In genomic region chr6:33623895-33624381, GRCh38 we compare ENCODE assay signal across 12 cellular contexts. TPM values are rescaled to one million over a fixed set of nuclear protein-coding genes. Genes with fewer than 3 reads are reported as not detected.
DNase-seq lines count a peak whose midpoint lies in the region; ATAC-seq, FAIRE-seq and TF ChIP-seq lines count a peak whose summit lies in the region.
"Had no signal": no experiment of that assay in that cellular context is flagged by ENCODE, and none has a peak within 500 bp of the region (broad histone marks: within the 10 kb centered on the region; RNA-seq: fewer than 3 reads in every experiment).

No MANE protein-coding gene starts in this region.

- H3K27me3 Mint-ChIP-seq in MCF 10A (ENCODE audit: insufficient read depth, unreplicated experiment), result no peaks in the 10 kb centered on the region
- H3K27me3 Mint-ChIP-seq in WTC11 (ENCODE audit: low read depth), result peaks cover 7% of the 10 kb centered on the region

- POLR2A ChIA-PET in MCF 10A (lab: Yijun Ruan, JAX) (interaction anchor here (5.6 kb wide), 1 partner anchor 8 kb away, joined by 51 read pairs; no protein-coding TSS in a partner anchor), WTC11 (lab: Charles Lee) (no interaction called here)

- H3K4me3 Mint-ChIP-seq in MCF 10A (ENCODE audit: unreplicated experiment) (peak overlapping the region; percentile 86), WTC11 (peak overlapping the region; percentile 83)

- FAIRE-seq in kidney (lab: Jason Lieb, UNC), result no peak
- FAIRE-seq: D721Med had no signal

- peak overlapping the region; percentile 84 for H3K27ac Mint-ChIP-seq in MCF 10A (ENCODE audit: low read depth, unreplicated experiment)
- peak overlapping the region; percentile 63 for H3K27ac Mint-ChIP-seq in WTC11

- CTCF ChIA-PET in MCF 10A (lab: Yijun Ruan, JAX) (interaction anchor here (0.7 to 4.1 kb wide), 6 partner anchors 8 to 77 kb away, joined by 3 to 26 read pairs (median 11); no protein-coding TSS in a partner anchor), WTC11 (lab: Charles Lee) (interaction anchor here (1.8 to 5.4 kb wide), 3 partner anchors 9 to 34 kb away, joined by 7 to 62 read pairs (median 27); no protein-coding TSS in a partner anchor)

- TF ChIP-seq POLR2A in breast epithelium (IDR thresholded peaks at IDR 0.05), result no peak

- peaks cover 30% of the 10 kb centered on the region for H3K36me3 Mint-ChIP-seq in MCF 10A (ENCODE audit: insufficient read depth, unreplicated experiment)
- H3K36me3 Mint-ChIP-seq in WTC11, result no peaks in the 10 kb centered on the region; the same call in 1 of the 2 replicates

- H3K4me1 Mint-ChIP-seq in MCF 10A (ENCODE audit: insufficient read depth, unreplicated experiment), result peaks cover 53% of the 10 kb centered on the region
- peaks cover 59% of the 10 kb centered on the region for H3K4me1 Mint-ChIP-seq in WTC11

- H3K4me3 ChIP-seq in breast epithelium (no peak overlapping the region), kidney (ENCODE audit: low read length in 2 of 2) (no peak overlapping the region), upper lobe of right lung (peak overlapping the region; percentile 25)

- ATAC-seq in WTC11 (no peak), upper lobe of right lung (no peak), GM21390 (IDR thresholded peaks at IDR 0.05; ENCODE audit: unreplicated experiment) (no peak)

- DNase-seq in MCF 10A (ENCODE audit: unreplicated experiment), result no peak
- no peak for DNase-seq in breast epithelium (ENCODE audit: low spot score in 2 of 2)
- DNase-seq in WTC11 (ENCODE audit: low spot score), result no peak
- peak; percentile 6 for DNase-seq in kidney
- no peak for DNase-seq in upper lobe of right lung
- DNase-seq in SW 1271 (lab: John Stamatoyannopoulos, UW), result no peak
- no peak for DNase-seq in DMS79 (lab: John Stamatoyannopoulos, UW)
- DNase-seq: head of caudate nucleus, NCI-H446 had no signal

- H3K4me1 ChIP-seq in breast epithelium (no peaks in the 10 kb centered on the region), kidney (ENCODE audit: control insufficient read depth in 1 of 2, insufficient read depth in 1 of 2, low read depth in 1 of 2, low read length in 2 of 2) (peaks cover 2 to 12% of the 10 kb centered on the region in 2 donors), upper lobe of right lung (peaks cover 44% of the 10 kb centered on the region)

- BruUV-seq in MCF 10A (replicated peaks; lab: Mats Ljungman, UMichigan), result no TSS peak

- H3K9me3 Mint-ChIP-seq in MCF 10A (ENCODE audit: unreplicated experiment) (no peaks in the 10 kb centered on the region), WTC11 (no peaks in the 10 kb centered on the region)

- H3K36me3 ChIP-seq in breast epithelium (no peaks in the 10 kb centered on the region), kidney (ENCODE audit: control insufficient read depth in 1 of 2, insufficient read depth in 2 of 2, low read length in 2 of 2) (no peaks in the 10 kb centered on the region), upper lobe of right lung (peaks cover 8% of the 10 kb centered on the region)

- no peaks in the 10 kb centered on the region for H3K27me3 ChIP-seq in breast epithelium
- H3K27me3 ChIP-seq in upper lobe of right lung, result no peaks in the 10 kb centered on the region

- H3K9me3 ChIP-seq in breast epithelium (no peaks in the 10 kb centered on the region), kidney (ENCODE audit: control insufficient read depth in 1 of 2, low read length in 2 of 2) (no peaks in the 10 kb centered on the region), upper lobe of right lung (no peaks in the 10 kb centered on the region)

- H3K27ac ChIP-seq in breast epithelium, result no peak overlapping the region
- no peak overlapping the region for H3K27ac ChIP-seq in kidney (ENCODE audit: low read depth in 2 of 2, low read length in 2 of 2)
- peak overlapping the region; percentile 36 for H3K27ac ChIP-seq in upper lobe of right lung
- H3K27ac ChIP-seq: KMS-11 had no signal

- H3K9ac ChIP-seq in kidney (ENCODE audit: low read length in 2 of 2), result no peak overlapping the region
- H3K9ac ChIP-seq: KMS-11 had no signal

- intact Hi-C loops in MCF 10A (cut with micrococcal nuclease), result loop anchor here (2.0 kb wide), 1 partner anchor 49 kb away; no protein-coding TSS in a partner anchor
- intact Hi-C loops in breast epithelium (cut with DNase I; ENCODE audit: low total_unique reads), result no loop called here
- intact Hi-C loops in kidney (cut with DNase I), result no loop called here
- intact Hi-C loops in upper lobe of right lung (cut with DNase I), result no loop called here

- TF ChIP-seq CTCF in MCF 10A (IDR thresholded peaks at IDR 0.05; ENCODE audit: unreplicated experiment) (no peak), breast epithelium (IDR thresholded peaks at IDR 0.05) (no peak), WTC11 (IDR thresholded peaks at IDR 0.05) (no peak), kidney (IDR thresholded peaks at IDR 0.05; ENCODE audit: borderline replicate concordance, extremely low read depth, insufficient read depth) (no peak), upper lobe of right lung (IDR thresholded peaks at IDR 0.05) (no peak)

TF ChIP-seq in WTC11, 78 proteins besides CTCF, POLR2A, EP300 and RAD21:
- TF ChIP-seq ZNF396 (CRISPR knock-in tag; IDR thresholded peaks at IDR 0.05; ENCODE audit: borderline replicate concordance), result no peak
- no peak for TF ChIP-seq ZNF671 (CRISPR knock-in tag; IDR thresholded peaks at IDR 0.05)
- no peak for TF ChIP-seq TP53 (CRISPR knock-in tag; IDR thresholded peaks at IDR 0.05)
- no peak for TF ChIP-seq ZBTB21 (CRISPR knock-in tag; IDR thresholded peaks at IDR 0.05; ENCODE audit: borderline replicate concordance)
- TF ChIP-seq JAZF1 (CRISPR knock-in tag; IDR thresholded peaks at IDR 0.05), result no peak

RNA-seq across cellular contexts. Expression of gene ITPR3, which starts 2.8 kb away (rescaled TPM):
- total RNA-seq in MCF 10A (2022), result 86.9 and 109 TPM in 2 replicates
- total RNA-seq in breast epithelium, result 10 to 100 TPM; 18.4 to 40.0 (median 27.7) TPM
- 42.5 to 47.3 TPM (median 42.9 TPM) in 3 replicates for total RNA-seq in WTC11 (2021)
- total RNA-seq in kidney, result 86.3 TPM
- 4.2 TPM for polyA plus RNA-seq in kidney (ENCODE audit: insufficient read depth, low read depth, low replicate concordance)
- 111 TPM for total RNA-seq in upper lobe of right lung

RNA-seq across cellular contexts. Expression of gene BAK1, which starts 43.9 kb away (rescaled TPM):
- total RNA-seq in MCF 10A (2022) (45.8 and 57.7 TPM in 2 replicates), breast epithelium (10 to 100 TPM in 1 of 3 donors, 1 to 10 TPM in 2; 6.7 to 11.1 (median 7.0) TPM), WTC11 (2021) (40.5 to 40.9 TPM (median 40.5 TPM) in 3 replicates), kidney (22.3 TPM), upper lobe of right lung (19.1 TPM)
- polyA plus RNA-seq in kidney (ENCODE audit: insufficient read depth, low read depth, low replicate concordance), result 26.7 TPM
